1 cellular context compared by ENCODE assay signal in genomic region chr12:112185093-112185923, GRCh38.
TF ChIP-seq lines count a peak whose summit lies in the region.

No MANE protein-coding gene starts in this region.

TF ChIP-seq in SK-N-SH treated with all-trans-retinoic acid at 6 μM for 48 hours, 23 proteins besides CTCF, POLR2A, EP300 and RAD21 (continued from another document):
- TF ChIP-seq CSRNP3 (CRISPR knock-in tag; IDR thresholded peaks at IDR 0.05): no peak
